Comparison of ENCODE assay signal across 12 cellular contexts in the genomic region with DNA sequence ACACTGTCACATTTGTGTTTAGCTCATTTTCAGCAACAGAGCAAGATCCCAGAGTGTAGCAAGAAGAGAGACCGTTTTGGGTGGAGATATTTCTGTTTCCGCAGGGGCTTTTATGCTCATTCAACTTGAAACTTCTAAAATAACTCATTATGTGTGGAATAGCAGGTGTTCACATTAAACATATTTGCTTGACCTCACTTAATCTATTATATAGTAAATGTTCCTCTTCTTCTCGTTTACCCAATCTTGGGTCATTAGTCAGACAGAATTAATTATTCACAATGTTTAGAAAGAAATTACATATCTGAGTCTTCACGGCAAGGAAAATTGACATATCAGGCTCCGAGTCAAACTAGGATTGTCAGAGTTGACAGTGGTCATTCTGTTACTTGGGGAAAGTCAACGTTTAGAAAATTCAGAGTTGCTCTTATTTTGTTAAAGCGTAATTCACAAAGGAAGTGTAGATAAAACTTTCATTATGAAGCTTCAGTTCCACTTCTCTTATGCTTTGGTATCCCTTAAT.
DNase-seq lines count a peak whose midpoint lies in the region; ATAC-seq and TF ChIP-seq lines count a peak whose summit lies in the region.
"Had no signal": no experiment of that assay in that cellular context is flagged by ENCODE, and none has a peak within 500 bp of the region (broad histone marks: within the 10 kb centered on the region; RNA-seq: fewer than 3 reads in every experiment).

No MANE protein-coding gene starts in this region.

- CTCF ChIA-PET in activated CD8-positive, alpha-beta T cell treated with anti-CD3 and anti-CD28 coated beads, Interleukin-2, amount 10 ng/mL, durations not matched to agents 7 days and 5 days (lab: Charles Lee): interaction anchor here (0.6 to 1.3 kb wide), 3 partner anchors 10 to 1964 kb away, joined by 3 to 4 read pairs (median 3); no protein-coding TSS in a partner anchor

- DNase-seq in NCI-H1694 treated with DMSO at 0.1 percent for 48 hours (lab: John Stamatoyannopoulos, UW) (peak; percentile 11), NCI-H1694 (lab: John Stamatoyannopoulos, UW) (no peak), prostate gland (ENCODE audit: low spot score) (no peak), COLO829 (ENCODE audit: low spot score) (no peak)
- no peak for DNase-seq in activated CD8-positive, alpha-beta T cell treated with anti-CD3 and anti-CD28 coated beads, Interleukin-2, amount 10 ng/mL, durations not matched to agents 7 days and 5 days
- DNase-seq in activated effector memory CD4-positive, alpha-beta T cell treated with Interleukin-2 at 50 U/mL for 16 hours: no peak
- DNase-seq: 8988T; activated CD4-positive, alpha-beta T cell treated with anti-CD3 and anti-CD28 coated beads, Interleukin-2, amount 50 U/mL, for 1 hour; cortex of kidney; NCI-H226 had no signal

- no peaks in the 10 kb centered on the region for H3K27me3 ChIP-seq in prostate gland (replicated peaks; ENCODE audit: insufficient read depth)

- intact Hi-C loops in prostate gland (cut with DNase I): no loop called here

- H3K27ac Mint-ChIP-seq in activated CD8-positive, alpha-beta T cell treated with anti-CD3 and anti-CD28 coated beads, Interleukin-2, amount 10 ng/mL, durations not matched to agents 7 days and 5 days: peak overlapping the region; percentile 19

- no peak overlapping the region for H3K4me3 Mint-ChIP-seq in activated CD8-positive, alpha-beta T cell treated with anti-CD3 and anti-CD28 coated beads, Interleukin-2, amount 10 ng/mL, durations not matched to agents 7 days and 5 days

- POLR2A ChIA-PET in activated CD8-positive, alpha-beta T cell treated with anti-CD3 and anti-CD28 coated beads, Interleukin-2, amount 10 ng/mL, durations not matched to agents 7 days and 5 days (lab: Charles Lee): no interaction called here

- no peak overlapping the region for H3K27ac ChIP-seq in prostate gland

- no peaks in the 10 kb centered on the region for H3K9me3 ChIP-seq in prostate gland

- peaks cover 4% of the 10 kb centered on the region for H3K9me3 Mint-ChIP-seq in activated CD8-positive, alpha-beta T cell treated with anti-CD3 and anti-CD28 coated beads, Interleukin-2, amount 10 ng/mL, durations not matched to agents 7 days and 5 days (ENCODE audit: insufficient read depth)

- H3K27me3 Mint-ChIP-seq in activated CD8-positive, alpha-beta T cell treated with anti-CD3 and anti-CD28 coated beads, Interleukin-2, amount 10 ng/mL, durations not matched to agents 7 days and 5 days (ENCODE audit: low read depth): no peaks in the 10 kb centered on the region

- H3K4me1 Mint-ChIP-seq in activated CD8-positive, alpha-beta T cell treated with anti-CD3 and anti-CD28 coated beads, Interleukin-2, amount 10 ng/mL, durations not matched to agents 7 days and 5 days (ENCODE audit: low read depth): no peaks in the 10 kb centered on the region

- TF ChIP-seq CTCF in prostate gland (IDR thresholded peaks at IDR 0.05): no peak

- no peak for TF ChIP-seq POLR2A in prostate gland (IDR thresholded peaks at IDR 0.05)

- no peak overlapping the region for H3K4me3 ChIP-seq in prostate gland

- no peaks in the 10 kb centered on the region for H3K4me1 ChIP-seq in prostate gland (replicated peaks)

- WGBS in prostate gland: 72% methylated on average over 7 of the region's 7 CpGs

- no peaks in the 10 kb centered on the region for H3K36me3 ChIP-seq in prostate gland

- H3K36me3 Mint-ChIP-seq in activated CD8-positive, alpha-beta T cell treated with anti-CD3 and anti-CD28 coated beads, Interleukin-2, amount 10 ng/mL, durations not matched to agents 7 days and 5 days (ENCODE audit: low read depth): no peaks in the 10 kb centered on the region

- ATAC-seq in GM21447 (IDR thresholded peaks at IDR 0.05; ENCODE audit: unreplicated experiment) (peak; percentile 94), HG03196 (IDR thresholded peaks at IDR 0.05; ENCODE audit: unreplicated experiment) (peak; percentile 85)
- ATAC-seq in activated CD8-positive, alpha-beta T cell treated with anti-CD3 and anti-CD28 coated beads, Interleukin-2, amount 10 ng/mL, durations not matched to agents 7 days and 5 days: no peak
